19 cellular contexts compared by ENCODE assay signal in the genomic region with DNA sequence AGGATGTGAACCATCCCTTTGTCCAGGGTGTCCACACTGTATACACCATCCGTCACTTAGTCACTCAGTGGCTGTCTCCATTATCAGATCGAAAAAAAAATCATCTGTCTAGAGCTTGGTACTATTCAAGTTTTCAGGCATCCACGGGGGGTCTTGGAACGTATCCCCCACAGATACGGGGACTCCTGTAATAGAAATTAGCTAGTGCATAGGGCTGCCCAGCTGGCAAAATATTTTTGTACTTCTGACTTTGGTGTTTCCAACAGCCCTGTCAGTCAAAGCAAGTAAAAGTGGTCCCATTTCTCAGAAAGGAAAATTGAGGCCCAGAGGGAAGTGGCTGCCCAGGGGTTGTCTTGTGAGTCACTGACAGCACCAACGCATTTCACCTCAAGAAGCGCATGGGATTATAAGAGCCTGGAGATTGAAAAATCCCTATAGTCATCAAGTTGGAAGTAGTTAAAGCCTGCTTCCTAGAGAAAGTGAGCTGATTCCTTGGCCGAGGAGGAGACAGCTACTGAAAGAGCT. TPM values are rescaled to one million over a fixed set of nuclear protein-coding genes. Genes with fewer than 3 reads are reported as not detected.
A peak's percentile ranks its signal among the peaks of the same experiment; 100 is the strongest.
DNase-seq lines count a peak whose midpoint lies in the region; ATAC-seq and TF ChIP-seq lines count a peak whose summit lies in the region.
"Had no signal": no experiment of that assay in that cellular context is flagged by ENCODE, and none has a peak within 500 bp of the region (broad histone marks: within the 10 kb centered on the region; RNA-seq: fewer than 3 reads in every experiment).

No MANE protein-coding gene starts in this region.

- CTCF ChIA-PET in IMR-90 (lab: Yijun Ruan, JAX): no interaction called here

- no TSS peak for BruUV-seq in IMR-90 (replicated peaks; lab: Mats Ljungman, UMichigan)

- H3K4ac ChIP-seq in IMR-90 (ENCODE audit: low read depth, low read length): peak overlapping the region; percentile 95
- H3K4ac ChIP-seq in trophoblast cell (ENCODE audit: low read depth, low read length): peak overlapping the region; percentile 28
- H3K4ac ChIP-seq in neuronal stem cell (ENCODE audit: low read length): no peak overlapping the region

- peaks cover 0 to 8% of the 10 kb centered on the region in 2 experiments; a peak in 1 of 4 replicates for H3K79me1 ChIP-seq in IMR-90 (ENCODE audit: low read depth in 1 of 2, low read length in 2 of 2)
- peaks cover 27% of the 10 kb centered on the region for H3K79me1 ChIP-seq in trophoblast cell (ENCODE audit: low read length)
- H3K79me1 ChIP-seq in neuronal stem cell (ENCODE audit: low read depth, low read length): no peaks in the 10 kb centered on the region

- peaks cover 12% of the 10 kb centered on the region for H3K79me2 ChIP-seq in trophoblast cell (ENCODE audit: control insufficient read depth, insufficient read depth, low read length, poor library complexity)

- dilution Hi-C loops in IMR-90 (cut with HindIII; ENCODE audit: low sequenced_read_pairs, unreplicated experiment): no loop called here

- peak overlapping the region; percentile 85; the same call in 2 of the 3 replicates for H2BK15ac ChIP-seq in IMR-90 (ENCODE audit: low read depth, low read length)
- no peak overlapping the region for H2BK15ac ChIP-seq in neuronal stem cell (ENCODE audit: low read length)

- H3K4me1 ChIP-seq in BLaER1 treated with 17β-estradiol and CSF1 and Interleukin-3, amounts not matched to agents 10 nM and 100 nM: peaks cover 26 to 83% (median 45%) of the 10 kb centered on the region in 10 experiments
- H3K4me1 ChIP-seq in IMR-90 (ENCODE audit: control insufficient read depth, insufficient read depth, low read length) (peaks cover 26% of the 10 kb centered on the region), trophoblast cell (ENCODE audit: control insufficient read depth in 1 of 2, insufficient read depth in 2 of 2, low read length in 2 of 2) (peaks cover 45 to 68% of the 10 kb centered on the region in 2 experiments), neuronal stem cell (ENCODE audit: control insufficient read depth in 2 of 2, insufficient read depth in 1 of 2, low read depth in 1 of 2, low read length in 2 of 2) (peaks cover 12 to 20% of the 10 kb centered on the region in 2 donors)

- in situ Hi-C loops in IMR-90 (cut with MboI; ENCODE audit: low sequenced_read_pairs): loop anchor here (5.0 kb wide), 1 partner anchor 55 kb away; the partner anchor contains the start of gene UNC5B

- H4K91ac ChIP-seq in IMR-90 (ENCODE audit: insufficient read depth, low read depth, low read length) (peak overlapping the region; percentile 92), trophoblast cell (ENCODE audit: low read depth, low read length) (peak overlapping the region; percentile 7), neuronal stem cell (ENCODE audit: low read depth, low read length, poor library complexity) (no peak overlapping the region)

- H2BK120ac ChIP-seq in IMR-90 (ENCODE audit: low read depth, low read length) (peak overlapping the region; percentile 89), trophoblast cell (ENCODE audit: insufficient read depth, low read length, poor library complexity) (no peak overlapping the region), neuronal stem cell (ENCODE audit: low read depth, low read length) (no peak overlapping the region)

- H3K23ac ChIP-seq in IMR-90 (ENCODE audit: low read depth, low read length): peak overlapping the region; percentile 68; the same call in 1 of the 2 replicates
- H3K23ac ChIP-seq in trophoblast cell (ENCODE audit: low read length): no peak overlapping the region
- H3K23ac ChIP-seq in neuronal stem cell (ENCODE audit: low read depth, low read length, poor library complexity): no peak overlapping the region

- DNase-seq in IMR-90 (peak; percentile 41), epithelial cell of prostate (ENCODE audit: low read depth, low spot score) (no peak), trophoblast cell (no peak), COLO829 (ENCODE audit: low spot score) (no peak), OCI-M2 (lab: John Stamatoyannopoulos, UW; ENCODE audit: unreplicated experiment) (no peak), neuronal stem cell (ENCODE audit: low spot score) (no peak), H4 (ENCODE audit: low spot score) (no peak)
- DNase-seq: activated CD4-positive, alpha-beta T cell treated with anti-CD3 and anti-CD28 coated beads for 48 hours; activated naive CD4-positive, alpha-beta T cell treated with anti-CD3 and anti-CD28 coated beads for 36 hours; effector CD4-positive, alpha-beta T cell; H7; naive thymus-derived CD4-positive, alpha-beta T cell; NCI-H187 treated with DMSO at 0.1 percent for 48 hours; T1000 had no signal

- H2AFZ ChIP-seq in IMR-90 (replicated peaks; ENCODE audit: low read length, poor library complexity): no peak overlapping the region
- no peak overlapping the region for H2AFZ ChIP-seq in trophoblast cell (ENCODE audit: insufficient read depth, low read length, poor library complexity)
- no peak overlapping the region for H2AFZ ChIP-seq in neuronal stem cell (ENCODE audit: low read length)

- TF ChIP-seq POLR2A in IMR-90 (IDR thresholded peaks at IDR 0.05; ENCODE audit: low read depth, low read length): no peak

- peak overlapping the region in 5 of 11 experiments; percentile 10 to 80 (median 61); a peak in 9 of 22 replicates for H3K27ac ChIP-seq in BLaER1 treated with 17β-estradiol and CSF1 and Interleukin-3, amounts not matched to agents 10 nM and 100 nM
- peak overlapping the region; percentile 67; the same call in 1 of the 2 replicates for H3K27ac ChIP-seq in IMR-90 (ENCODE audit: insufficient read depth, low read length)
- H3K27ac ChIP-seq in epithelial cell of prostate: peak overlapping the region; percentile 84
- H3K27ac ChIP-seq in trophoblast cell (ENCODE audit: low read depth, low read length): no peak overlapping the region
- H3K27ac ChIP-seq in neuronal stem cell (replicated peaks; ENCODE audit: low read length): no peak overlapping the region
- H3K27ac ChIP-seq: brain microvascular endothelial cell, left lung, SJSA1 had no signal

- 0 out of 2 replicates have a peak, but pooled peaks cover 2% of the 10 kb centered on the region for H3K9me1 ChIP-seq in IMR-90 (ENCODE audit: insufficient read depth, low read length)

- WGBS in IMR-90 (ENCODE audit: extremely low coverage in 2 of 2, insufficient read length in 1 of 2), 2 experiments: no CpG with 5 or more reads among the region's 8 CpGs
- WGBS in trophoblast cell (ENCODE audit: extremely low coverage, insufficient coverage, insufficient read length): no CpG with 5 or more reads among the region's 8 CpGs
- no CpG with 5 or more reads among the region's 8 CpGs for WGBS in neuronal stem cell (ENCODE audit: extremely low coverage in 2 of 2, insufficient read length in 2 of 2, insufficient replicate concordance in 1 of 2), 2 donors

- H2AK9ac ChIP-seq in IMR-90 (replicated peaks; ENCODE audit: low read depth, low read length, poor library complexity): no peak overlapping the region

- no peak for ATAC-seq in IMR-90 (ENCODE audit: low read depth)
- ATAC-seq: naive thymus-derived CD4-positive, alpha-beta T cell had no signal

- peaks cover 0 to 20% (median 0%) of the 10 kb centered on the region in 11 experiments; a peak in 2 of 22 replicates for H4K20me1 ChIP-seq in BLaER1 treated with 17β-estradiol and CSF1 and Interleukin-3, amounts not matched to agents 10 nM and 100 nM
- H4K20me1 ChIP-seq in IMR-90 (ENCODE audit: insufficient read depth, low read length): peaks cover 6% of the 10 kb centered on the region; the same call in 1 of the 2 replicates

- H2AK5ac ChIP-seq in IMR-90 (ENCODE audit: low read depth, low read length): peak overlapping the region; percentile 93
- no peak overlapping the region for H2AK5ac ChIP-seq in trophoblast cell (ENCODE audit: low read length)
- no peak overlapping the region for H2AK5ac ChIP-seq in neuronal stem cell (ENCODE audit: low read depth, low read length)

- no peak for TF ChIP-seq RAD21 in IMR-90 (IDR thresholded peaks at IDR 0.05; ENCODE audit: low read length)

- peak overlapping the region; percentile 59 to 87; a peak in 3 of 4 replicates for H4K8ac ChIP-seq in IMR-90 (ENCODE audit: low read depth in 2 of 2, low read length in 2 of 2)
- no peak overlapping the region for H4K8ac ChIP-seq in trophoblast cell (ENCODE audit: low read depth, low read length)
- no peak overlapping the region for H4K8ac ChIP-seq in neuronal stem cell (ENCODE audit: low read depth, low read length)

- POLR2A ChIA-PET in IMR-90 (lab: Charles Lee; ENCODE audit: unreplicated experiment): interaction anchor here (0.6 kb wide), 1 partner anchor 54 kb away, joined by 10 read pairs; no protein-coding TSS in a partner anchor

- H3K18ac ChIP-seq in IMR-90 (ENCODE audit: low read depth, low read length) (peak overlapping the region; percentile 17; the same call in 1 of the 2 replicates), trophoblast cell (ENCODE audit: low read length) (no peak overlapping the region), neuronal stem cell (ENCODE audit: low read length) (no peak overlapping the region)

- peak overlapping the region; percentile 50; the same call in 1 of the 2 replicates for H3K56ac ChIP-seq in IMR-90 (ENCODE audit: extremely low read depth, insufficient read depth, low read length)

- peak overlapping the region; percentile 58 for H3K14ac ChIP-seq in IMR-90 (replicated peaks; ENCODE audit: low read depth, low read length)
- no peak overlapping the region for H3K14ac ChIP-seq in trophoblast cell (ENCODE audit: low read length)
- H3K14ac ChIP-seq in neuronal stem cell (ENCODE audit: low read length): no peak overlapping the region

- peak overlapping the region in 4 of 11 experiments; percentile 16 to 73 (median 58); a peak in 6 of 22 replicates for H3K9ac ChIP-seq in BLaER1 treated with 17β-estradiol and CSF1 and Interleukin-3, amounts not matched to agents 10 nM and 100 nM
- H3K9ac ChIP-seq in IMR-90 (ENCODE audit: low read depth, low read length) (peak overlapping the region; percentile 34; the same call in 1 of the 2 replicates), trophoblast cell (ENCODE audit: low read length) (no peak overlapping the region), neuronal stem cell (ENCODE audit: low read depth, low read length, poor library complexity) (no peak overlapping the region)

- H2BK20ac ChIP-seq in IMR-90 (ENCODE audit: low read depth, low read length): peak overlapping the region; percentile 75

- no peaks in the 10 kb centered on the region for H3K36me3 ChIP-seq in BLaER1 treated with 17β-estradiol and CSF1 and Interleukin-3, amounts not matched to agents 10 nM and 100 nM
- H3K36me3 ChIP-seq in IMR-90 (ENCODE audit: control insufficient read depth, insufficient read depth, low read length) (no peaks in the 10 kb centered on the region), trophoblast cell (ENCODE audit: control insufficient read depth in 1 of 2, insufficient read depth in 2 of 2, low read length in 2 of 2) (peaks cover 3 to 6% of the 10 kb centered on the region in 2 experiments), neuronal stem cell (replicated peaks in 1 of 2; ENCODE audit: control insufficient read depth in 2 of 2, insufficient read depth in 2 of 2, low read length in 2 of 2) (no peaks in the 10 kb centered on the region)
- H3K36me3 ChIP-seq: brain microvascular endothelial cell, left lung, MG63, SJSA1 had no signal

- no peak overlapping the region for H2BK12ac ChIP-seq in trophoblast cell (ENCODE audit: low read length)
- H2BK12ac ChIP-seq in neuronal stem cell (ENCODE audit: low read length): no peak overlapping the region

- H3K27me3 ChIP-seq in BLaER1 treated with 17β-estradiol and CSF1 and Interleukin-3, amounts not matched to agents 10 nM and 100 nM: peaks cover 0 to 19% (median 0%) of the 10 kb centered on the region in 11 experiments; a peak in 6 of 22 replicates
- no peaks in the 10 kb centered on the region for H3K27me3 ChIP-seq in IMR-90 (ENCODE audit: control insufficient read depth, insufficient read depth, low read length)
- H3K27me3 ChIP-seq in trophoblast cell (ENCODE audit: insufficient read depth, low read length): no peaks in the 10 kb centered on the region
- H3K27me3 ChIP-seq in neuronal stem cell (ENCODE audit: control insufficient read depth in 3 of 3, insufficient read depth in 3 of 3, low read depth in 1 of 3, low read length in 3 of 3): peaks cover 0 to 36% (median 0%) of the 10 kb centered on the region in 3 experiments
- H3K27me3 ChIP-seq: brain microvascular endothelial cell, left lung, MG63 had no signal

- no peaks in the 10 kb centered on the region for H3K9me3 ChIP-seq in BLaER1 treated with 17β-estradiol and CSF1 and Interleukin-3, amounts not matched to agents 10 nM and 100 nM (replicated peaks in 1 of 11)
- H3K9me3 ChIP-seq in IMR-90 (ENCODE audit: control insufficient read depth, insufficient read depth, low read length) (no peaks in the 10 kb centered on the region), trophoblast cell (ENCODE audit: insufficient read depth, low read depth, low read length) (no peaks in the 10 kb centered on the region), neuronal stem cell (replicated peaks in 1 of 2; ENCODE audit: control insufficient read depth in 2 of 2, insufficient read depth in 1 of 2, low read depth in 1 of 2, low read length in 2 of 2) (no peaks in the 10 kb centered on the region)
- H3K9me3 ChIP-seq: left lung, MG63, SJSA1 had no signal

- peak overlapping the region; percentile 31; the same call in 1 of the 2 replicates for H4K5ac ChIP-seq in IMR-90 (ENCODE audit: low read depth, low read length)

- intact Hi-C loops in IMR-90 (cut with micrococcal nuclease): loop anchor here (5.0 kb wide), 1 partner anchor 340 kb away; no protein-coding TSS in a partner anchor

- TF ChIP-seq CTCF in IMR-90 (conservative IDR thresholded peaks at IDR 0.05; ENCODE audit: low read depth, low read length): no peak

- H4K12ac ChIP-seq in trophoblast cell (ENCODE audit: low read depth, low read length): no peak overlapping the region

- H3K4me2 ChIP-seq in BLaER1 treated with 17β-estradiol and CSF1 and Interleukin-3, amounts not matched to agents 10 nM and 100 nM: peak overlapping the region in 9 of 11 experiments; percentile 1 to 92 (median 78); a peak in 16 of 22 replicates
- H3K4me2 ChIP-seq in IMR-90 (ENCODE audit: low read depth, low read length) (no peak overlapping the region), trophoblast cell (ENCODE audit: low read length) (no peak overlapping the region), neuronal stem cell (ENCODE audit: insufficient read depth, low read length, poor library complexity, severe bottlenecking) (no peak overlapping the region)

- H2BK5ac ChIP-seq in IMR-90 (ENCODE audit: low read depth, low read length, poor library complexity, severe bottlenecking) (no peak overlapping the region), trophoblast cell (ENCODE audit: low read depth, low read length, poor library complexity) (no peak overlapping the region), neuronal stem cell (ENCODE audit: low read length) (no peak overlapping the region)

- H3K4me3 ChIP-seq in BLaER1 treated with 17β-estradiol and CSF1 and Interleukin-3, amounts not matched to agents 10 nM and 100 nM: no peak overlapping the region
- no peak overlapping the region for H3K4me3 ChIP-seq in IMR-90 (ENCODE audit: insufficient read depth, low read depth, low read length)
- H3K4me3 ChIP-seq in trophoblast cell (ENCODE audit: low read depth, low read length): no peak overlapping the region
- H3K4me3 ChIP-seq in neuronal stem cell (ENCODE audit: low read length in 2 of 2): no peak overlapping the region
- H3K4me3 ChIP-seq: left lung, MG63, SJSA1 had no signal

RNA-seq across cellular contexts. Expression of gene SLC29A3, which starts 52.1 kb away (rescaled TPM):
- 0.72 and 0.83 TPM in 2 replicates for total RNA-seq in IMR-90 (2012; rRNA removed)
- polyA plus RNA-seq in IMR-90 (2012; rRNA removed): 3.0 and 3.8 TPM in 2 replicates
- polyA plus RNA-seq in IMR-90 (2012; cell fraction: cytosol; rRNA removed): 0.79 and 3.2 TPM in 2 replicates
- polyA plus RNA-seq in IMR-90 (2012; cell fraction: nucleus; rRNA removed; ENCODE audit: low replicate concordance): 1.6 and 2.4 TPM in 2 replicates
- polyA plus RNA-seq in trophoblast cell (2013): 6.4 and 6.8 TPM in 2 replicates
- polyA plus RNA-seq in neuronal stem cell (2013, experiment 1 of 2): 5.2 TPM
- polyA plus RNA-seq in neuronal stem cell (2013, experiment 2 of 2): 5.5 TPM
- total RNA-seq in H4 (2014; rRNA removed; shearing (Covaris generic)): 2.1 and 3.3 TPM in 2 replicates

RNA-seq across cellular contexts. Expression of gene UNC5B, which starts 54.6 kb away (rescaled TPM):
- 1.4 and 1.6 TPM in 2 replicates for total RNA-seq in IMR-90 (2012; rRNA removed)
- polyA plus RNA-seq in IMR-90 (2012; rRNA removed): 4.2 and 4.4 TPM in 2 replicates
- polyA plus RNA-seq in IMR-90 (2012; cell fraction: cytosol; rRNA removed): 3.2 and 6.3 TPM in 2 replicates
- polyA plus RNA-seq in IMR-90 (2012; cell fraction: nucleus; rRNA removed; ENCODE audit: low replicate concordance): 6.9 and 11.9 TPM in 2 replicates
- 54.7 and 55.5 TPM in 2 replicates for polyA plus RNA-seq in trophoblast cell (2013)
- 2.8 TPM for polyA plus RNA-seq in neuronal stem cell (2013, experiment 1 of 2)
- polyA plus RNA-seq in neuronal stem cell (2013, experiment 2 of 2): 2.8 TPM
- total RNA-seq in H4 (2014; rRNA removed; shearing (Covaris generic)): 6.8 and 7.1 TPM in 2 replicates
- polyA plus RNA-seq: naive thymus-derived CD4-positive, alpha-beta T cell had no signal

Comparison
In these comparisons a context has a peak if more than half of its experiments do, and no peak if none do; other contexts are left out.
1. H3K27ac ChIP-seq: peak in IMR-90 (single experiment) and epithelial cell of prostate (single experiment); none in trophoblast cell (single experiment) and neuronal stem cell (single experiment).
2. H3K4me2 ChIP-seq: peak in BLaER1 treated with 17β-estradiol and CSF1 and Interleukin-3, amounts not matched to agents 10 nM and 100 nM (9 of 11); none in IMR-90 (single experiment), trophoblast cell (single experiment) and neuronal stem cell (single experiment).
3. H4K8ac ChIP-seq: peak in IMR-90 (2 of 2); none in trophoblast cell (single experiment) and neuronal stem cell (single experiment).